ENCODE assay signal across 16 cellular contexts in the genomic region with DNA sequence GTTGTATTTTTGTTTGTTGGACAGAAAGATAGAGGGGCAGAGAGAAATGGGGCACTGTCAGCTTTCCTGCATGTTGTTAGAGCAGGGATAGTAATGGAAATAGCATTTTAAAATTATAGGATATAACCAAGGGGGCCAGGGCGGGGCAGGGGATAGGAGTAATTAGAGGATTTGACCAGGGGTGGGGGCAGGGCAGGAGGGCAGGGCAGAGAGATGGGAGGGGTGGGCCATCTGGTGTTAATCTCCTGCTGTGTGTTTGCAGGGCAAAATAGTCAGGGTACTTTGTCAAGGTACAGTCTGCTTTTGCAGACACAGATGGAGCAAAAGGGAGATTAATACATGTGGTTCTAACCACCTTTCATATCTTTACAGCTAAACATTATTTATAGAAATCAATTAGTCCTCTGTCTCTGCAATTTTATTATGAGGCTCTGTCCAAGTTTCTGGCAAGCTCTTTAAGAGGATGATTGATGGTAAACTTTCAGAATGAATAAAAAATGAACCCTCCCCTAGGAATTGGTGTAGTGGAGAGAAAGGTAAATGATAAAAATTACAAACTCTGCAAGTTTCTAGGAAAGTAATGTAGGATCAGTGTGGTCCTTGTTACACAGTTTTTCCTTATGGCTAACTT. TPM values are rescaled to one million over a fixed set of nuclear protein-coding genes. Genes with fewer than 3 reads are reported as not detected.
DNase-seq lines count a peak whose midpoint lies in the region; ATAC-seq and TF ChIP-seq lines count a peak whose summit lies in the region.
"Had no signal": no experiment of that assay in that cellular context is flagged by ENCODE, and none has a peak within 500 bp of the region (broad histone marks: within the 10 kb centered on the region; RNA-seq: fewer than 3 reads in every experiment).

No MANE protein-coding gene starts in this region.

- no peak for TF ChIP-seq CTCF in HL-60 (IDR thresholded peaks at IDR 0.05; ENCODE audit: insufficient read depth, low read length)
- TF ChIP-seq CTCF in hepatocyte (IDR thresholded peaks at IDR 0.05; ENCODE audit: poor library complexity) = no peak

- H3K4me1 ChIP-seq in hepatocyte (ENCODE audit: insufficient read depth) = peaks cover 19% of the 10 kb centered on the region

- 50% methylated on average over 1 of the region's 1 CpG for WGBS in hepatocyte (ENCODE audit: low lambda C conversion rate, missing lambda C conversion rate)

- no peaks in the 10 kb centered on the region for H3K36me3 ChIP-seq in hepatocyte (replicated peaks; ENCODE audit: insufficient read depth, low read depth)
- H3K36me3 ChIP-seq: MG63 had no signal

- no peaks in the 10 kb centered on the region for H3K79me2 ChIP-seq in hepatocyte

- no peak overlapping the region for H3K4me3 Mint-ChIP-seq in activated CD8-positive, alpha-beta T cell treated with anti-CD3 and anti-CD28 coated beads, Interleukin-2, amount 10 ng/mL, durations not matched to agents 7 days and 5 days

- peaks cover 3% of the 10 kb centered on the region for H3K27me3 Mint-ChIP-seq in activated CD8-positive, alpha-beta T cell treated with anti-CD3 and anti-CD28 coated beads, Interleukin-2, amount 10 ng/mL, durations not matched to agents 7 days and 5 days (ENCODE audit: low read depth)

- H3K9me3 Mint-ChIP-seq in activated CD8-positive, alpha-beta T cell treated with anti-CD3 and anti-CD28 coated beads, Interleukin-2, amount 10 ng/mL, durations not matched to agents 7 days and 5 days (ENCODE audit: insufficient read depth) = no peaks in the 10 kb centered on the region

- peak overlapping the region; percentile 59 for H3K27ac ChIP-seq in HL-60 (replicated peaks)
- H3K27ac ChIP-seq in hepatocyte = peak overlapping the region; percentile 21
- H3K27ac ChIP-seq: C4-2B had no signal

- no peaks in the 10 kb centered on the region for H3K27me3 ChIP-seq in HL-60 (ENCODE audit: insufficient read depth, poor library complexity, severe bottlenecking)
- no peaks in the 10 kb centered on the region for H3K27me3 ChIP-seq in hepatocyte
- H3K27me3 ChIP-seq: MG63 had no signal

- H3K27ac Mint-ChIP-seq in activated CD8-positive, alpha-beta T cell treated with anti-CD3 and anti-CD28 coated beads, Interleukin-2, amount 10 ng/mL, durations not matched to agents 7 days and 5 days = no peak overlapping the region

- H3K9me2 ChIP-seq in hepatocyte (replicated peaks; ENCODE audit: insufficient read depth) = no peaks in the 10 kb centered on the region

- H3K36me3 Mint-ChIP-seq in activated CD8-positive, alpha-beta T cell treated with anti-CD3 and anti-CD28 coated beads, Interleukin-2, amount 10 ng/mL, durations not matched to agents 7 days and 5 days (ENCODE audit: low read depth) = no peaks in the 10 kb centered on the region

- POLR2A ChIA-PET in activated CD8-positive, alpha-beta T cell treated with anti-CD3 and anti-CD28 coated beads, Interleukin-2, amount 10 ng/mL, durations not matched to agents 7 days and 5 days (lab: Charles Lee) = no interaction called here

- no peaks in the 10 kb centered on the region for H3K4me1 Mint-ChIP-seq in activated CD8-positive, alpha-beta T cell treated with anti-CD3 and anti-CD28 coated beads, Interleukin-2, amount 10 ng/mL, durations not matched to agents 7 days and 5 days (ENCODE audit: low read depth)

- H3K4me2 ChIP-seq in hepatocyte = peak overlapping the region; percentile 15

- H4K20me1 ChIP-seq in hepatocyte (ENCODE audit: insufficient read depth, poor library complexity, severe bottlenecking) = no peaks in the 10 kb centered on the region

- no peaks in the 10 kb centered on the region for H3K9me3 ChIP-seq in hepatocyte (ENCODE audit: low read depth)
- H3K9me3 ChIP-seq: MG63 had no signal

- DNase-seq in D341Med (ENCODE audit: low spot score) = peak; percentile 84
- DNase-seq in HL-60 (ENCODE audit: low read depth in 1 of 2, low spot score in 1 of 2) = no peak
- peak; percentile 94 for DNase-seq in NCI-H82 treated with DMSO at 0.1 percent for 48 hours (lab: John Stamatoyannopoulos, UW; ENCODE audit: unreplicated experiment)
- no peak for DNase-seq in hepatocyte (ENCODE audit: low spot score)
- no peak for DNase-seq in H4 (ENCODE audit: low spot score)
- DNase-seq in activated CD8-positive, alpha-beta T cell treated with anti-CD3 and anti-CD28 coated beads, Interleukin-2, amount 10 ng/mL, durations not matched to agents 7 days and 5 days = no peak
- DNase-seq: KG1, MG63, NCI-H1105 treated with DMSO at 0.1 percent for 48 hours, NCI-H2029, NCI-H2227 treated with DMSO at 0.1 percent for 48 hours, NCI-H748 treated with DMSO at 0.1 percent for 48 hours, SHP77 had no signal

- H3K4me3 ChIP-seq in HL-60 (replicated peaks; ENCODE audit: insufficient read depth, low read length) (no peak overlapping the region), hepatocyte (no peak overlapping the region)
- H3K4me3 ChIP-seq: MG63 had no signal

- no peak for ATAC-seq in activated CD8-positive, alpha-beta T cell treated with anti-CD3 and anti-CD28 coated beads, Interleukin-2, amount 10 ng/mL, durations not matched to agents 7 days and 5 days
- no peak for ATAC-seq in HG03097 (IDR thresholded peaks at IDR 0.05; ENCODE audit: low FRiP score, unreplicated experiment)
- ATAC-seq in GM21786 (IDR thresholded peaks at IDR 0.05; ENCODE audit: unreplicated experiment) = no peak

- H2AFZ ChIP-seq in hepatocyte = no peak overlapping the region

- CTCF ChIA-PET in activated CD8-positive, alpha-beta T cell treated with anti-CD3 and anti-CD28 coated beads, Interleukin-2, amount 10 ng/mL, durations not matched to agents 7 days and 5 days (lab: Charles Lee) = no interaction called here

RNA-seq across cellular contexts. Expression of a gene that starts 6.6 kb away (rescaled TPM):
- total RNA-seq in hepatocyte = 0.10 and 0.28 TPM in 2 replicates
- 0.83 and 1.2 TPM in 2 replicates for polyA plus RNA-seq in hepatocyte
- 0.33 and 0.46 TPM in 2 replicates for total RNA-seq in H4 (2014; rRNA removed; shearing (Covaris generic))
- total RNA-seq in activated CD8-positive, alpha-beta T cell treated with anti-CD3 and anti-CD28 coated beads, Interleukin-2, amount 10 ng/mL, durations not matched to agents 7 days and 5 days = not detected

Comparison
In these comparisons a context has a peak if more than half of its experiments do, and no peak if none do; other contexts are left out.
1. DNase-seq: peak in D341Med (single experiment) and NCI-H82 treated with DMSO at 0.1 percent for 48 hours (single experiment); none in HL-60 (0 of 2), hepatocyte (single experiment), H4 (single experiment) and activated CD8-positive, alpha-beta T cell treated with anti-CD3 and anti-CD28 coated beads, Interleukin-2, amount 10 ng/mL, durations not matched to agents 7 days and 5 days (single experiment).